Comparison of ENCODE assay signal across 14 cellular contexts in the genomic region with DNA sequence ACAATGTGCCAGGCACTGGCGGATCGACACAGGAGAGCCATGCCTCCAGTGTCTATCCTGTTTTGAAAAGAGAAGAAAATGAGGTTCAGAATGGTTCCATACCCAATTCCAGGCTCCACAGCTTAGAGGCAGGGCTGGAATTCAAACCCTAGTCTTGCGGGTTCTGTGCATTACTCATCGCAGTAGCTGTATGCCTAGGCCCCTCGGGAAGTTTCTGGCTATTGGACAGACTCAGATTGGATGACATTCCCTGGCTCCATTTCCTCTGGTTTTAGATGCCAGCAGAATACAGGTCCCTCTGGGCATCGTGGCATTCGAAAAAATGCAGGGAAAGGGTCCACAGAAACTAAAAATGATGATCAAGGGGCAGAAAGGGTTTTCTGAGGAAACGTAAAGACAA.
DNase-seq lines count a peak whose midpoint lies in the region; ATAC-seq, FAIRE-seq and TF ChIP-seq lines count a peak whose summit lies in the region.
"Had no signal": no experiment of that assay in that cellular context is flagged by ENCODE, and none has a peak within 500 bp of the region (broad histone marks: within the 10 kb centered on the region; RNA-seq: fewer than 3 reads in every experiment).

No MANE protein-coding gene starts in this region.

- TF ChIP-seq CTCF in AG10803 (conservative IDR thresholded peaks at IDR 0.05; ENCODE audit: low read length) (no peak), bronchial epithelial cell (IDR thresholded peaks at IDR 0.05; ENCODE audit: insufficient read depth, low read length, severe bottlenecking) (no peak), keratinocyte (optimal IDR thresholded peaks at IDR 0.05 in 1 of 3, IDR thresholded peaks at IDR 0.05 in 1 of 3, conservative IDR thresholded peaks at IDR 0.05 in 1 of 3; ENCODE audit: extremely low read depth in 1 of 3, insufficient read depth in 2 of 3, low read length in 3 of 3) (no peak)

- H3K9me3 ChIP-seq in MG63 = peaks cover 9% of the 10 kb centered on the region
- H3K9me3 ChIP-seq in keratinocyte (ENCODE audit: control insufficient read depth, low read depth, low read length) = no peaks in the 10 kb centered on the region

- ATAC-seq in GM18858 (IDR thresholded peaks at IDR 0.05; ENCODE audit: unreplicated experiment) = no peak
- ATAC-seq in HG02642 (IDR thresholded peaks at IDR 0.05; ENCODE audit: poor library complexity, unreplicated experiment) = no peak

- DNase-seq in AG10803 (ENCODE audit: low read depth) = peak; percentile 66
- DNase-seq in MG63 = peak; percentile 82
- DNase-seq in bronchial epithelial cell (ENCODE audit: low read depth) = peak; percentile 34
- peak; percentile 40 for DNase-seq in keratinocyte (ENCODE audit: low read depth, low spot score)
- no peak for DNase-seq in stimulated activated CD8-positive, alpha-beta memory T cell treated with anti-CD3 and anti-CD28 coated beads, Interleukin-4, amount 100 ng/mL, for 48 hours
- no peak for DNase-seq in SHP77 treated with DMSO at 0.1 percent for 48 hours (lab: John Stamatoyannopoulos, UW)
- DNase-seq: activated CD4-positive, alpha-beta memory T cell treated with anti-CD3 and anti-CD28 coated beads, Interleukin-2, amount 10 ng/mL, durations not matched to agents 7 days and 5 days; DMS79; H7; NCI-H1105 treated with DMSO at 0.1 percent for 48 hours; NCI-H524 treated with DMSO at 0.1 percent for 48 hours had no signal

- no peak for FAIRE-seq in bronchial epithelial cell (lab: Jason Lieb, UNC)
- no peak for FAIRE-seq in keratinocyte (lab: Jason Lieb, UNC)

- dilution Hi-C loops in keratinocyte (cut with MboI; ENCODE audit: extremely low pct_ligation_motif_present, low sequenced_read_pairs) = no loop called here

- peak overlapping the region; percentile 10 for H3K9ac ChIP-seq in keratinocyte (ENCODE audit: control insufficient read depth, extremely low read depth, insufficient read depth, low read length)

- H3K4me3 ChIP-seq in AG10803 (ENCODE audit: low read length) (no peak overlapping the region), MG63 (no peak overlapping the region), bronchial epithelial cell (ENCODE audit: low read depth, low read length) (no peak overlapping the region), keratinocyte (ENCODE audit: control insufficient read depth in 2 of 3, extremely low read depth in 1 of 3, insufficient read depth in 2 of 3, low read depth in 1 of 3, low read length in 3 of 3) (peak overlapping the region in 1 of 3 experiments; percentile 5)
- H3K4me3 ChIP-seq: hepatocyte had no signal

- peak overlapping the region; percentile 62 for H3K4me2 ChIP-seq in keratinocyte (ENCODE audit: control insufficient read depth, extremely low read depth, insufficient read depth, low read depth, low read length)
- H3K4me2 ChIP-seq: hepatocyte had no signal

- no peaks in the 10 kb centered on the region for H3K36me3 ChIP-seq in MG63
- H3K36me3 ChIP-seq in bronchial epithelial cell (ENCODE audit: control insufficient read depth, insufficient read depth, low read length) = no peaks in the 10 kb centered on the region
- no peaks in the 10 kb centered on the region for H3K36me3 ChIP-seq in keratinocyte (ENCODE audit: control insufficient read depth in 2 of 2, extremely low read depth in 1 of 2, insufficient read depth in 2 of 2, low read length in 2 of 2)

- H3K27me3 ChIP-seq in MG63 (no peaks in the 10 kb centered on the region), bronchial epithelial cell (ENCODE audit: control insufficient read depth, insufficient read depth, low read length) (no peaks in the 10 kb centered on the region), keratinocyte (ENCODE audit: control insufficient read depth, extremely low read depth, insufficient read depth, low read length) (no peaks in the 10 kb centered on the region)
- H3K27me3 ChIP-seq: hepatocyte had no signal

- peak overlapping the region; percentile 77 for H3K27ac ChIP-seq in keratinocyte (ENCODE audit: control insufficient read depth, insufficient read depth, low read length)
- H3K27ac ChIP-seq: hepatocyte had no signal

- H3K4me1 ChIP-seq in keratinocyte (ENCODE audit: control insufficient read depth, extremely low read depth, insufficient read depth, low read length) = peaks cover 22% of the 10 kb centered on the region

- no peaks in the 10 kb centered on the region for H3K9me1 ChIP-seq in keratinocyte (ENCODE audit: control insufficient read depth, extremely low read depth, insufficient read depth, low read length)

- H3K79me2 ChIP-seq in keratinocyte (ENCODE audit: control insufficient read depth, insufficient read depth, low read length) = no peaks in the 10 kb centered on the region
- H3K79me2 ChIP-seq: hepatocyte had no signal

- H2AFZ ChIP-seq in keratinocyte (ENCODE audit: control insufficient read depth, low read length) = peak overlapping the region; percentile 41
- H2AFZ ChIP-seq: hepatocyte had no signal

- no peaks in the 10 kb centered on the region for H4K20me1 ChIP-seq in keratinocyte (ENCODE audit: control insufficient read depth, extremely low read depth, insufficient read depth, low read length)

Comparison
In these comparisons a context has a peak if more than half of its experiments do, and no peak if none do; other contexts are left out.
1. DNase-seq: peak in AG10803 (single experiment), MG63 (single experiment), bronchial epithelial cell (single experiment) and keratinocyte (single experiment); none in stimulated activated CD8-positive, alpha-beta memory T cell treated with anti-CD3 and anti-CD28 coated beads, Interleukin-4, amount 100 ng/mL, for 48 hours (single experiment) and SHP77 treated with DMSO at 0.1 percent for 48 hours (single experiment).